12 cellular contexts compared by ENCODE assay signal in the genomic region with DNA sequence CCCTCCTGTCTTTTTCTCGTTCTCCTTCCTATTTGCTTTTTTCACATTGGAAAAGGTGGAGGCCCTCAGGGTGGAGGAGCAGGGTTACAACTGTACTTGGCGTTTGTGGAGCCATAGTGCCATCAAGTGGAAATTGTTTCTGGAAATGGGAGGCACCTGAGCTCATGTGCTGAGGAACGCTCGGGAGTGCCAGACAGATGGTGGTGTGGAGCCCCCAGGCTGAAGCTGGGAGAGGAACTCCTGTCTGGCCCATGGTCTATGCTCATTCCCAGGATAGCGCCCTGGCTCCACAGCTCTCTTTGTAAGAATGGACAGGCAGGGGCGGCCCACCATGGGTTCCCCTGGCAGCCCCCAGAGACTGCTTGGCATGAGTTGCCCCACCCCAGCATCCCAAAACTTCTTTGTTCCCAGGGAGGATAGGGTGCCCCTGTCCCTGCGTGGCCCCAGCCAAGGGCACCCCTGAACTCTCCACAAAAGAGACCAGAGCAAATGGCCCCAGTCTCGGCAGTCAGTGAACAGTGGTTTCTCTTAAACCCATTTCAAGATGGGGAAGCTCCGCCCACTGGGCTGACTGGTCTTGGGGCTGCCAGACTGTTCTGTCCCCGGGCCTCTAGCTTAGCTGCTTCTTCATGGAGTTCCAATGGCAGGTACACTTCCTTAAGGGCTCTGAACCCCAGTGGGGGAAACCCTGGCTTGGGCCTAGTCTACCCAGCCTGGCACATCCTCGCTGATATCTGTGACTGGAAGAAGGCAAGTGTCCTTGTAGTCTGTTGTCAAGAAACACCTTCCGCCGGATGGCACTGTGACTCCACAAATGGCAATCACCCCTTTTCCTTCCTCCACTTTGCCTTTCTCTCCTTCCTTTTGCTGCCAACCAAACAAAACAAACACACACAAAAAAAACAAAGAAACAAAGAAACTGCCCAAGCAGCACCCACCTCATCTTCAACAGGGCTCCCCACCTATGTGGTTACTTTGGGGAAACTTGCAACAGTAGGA.
DNase-seq lines count a peak whose midpoint lies in the region; ATAC-seq and TF ChIP-seq lines count a peak whose summit lies in the region.
"Had no signal": no experiment of that assay in that cellular context is flagged by ENCODE, and none has a peak within 500 bp of the region (broad histone marks: within the 10 kb centered on the region; RNA-seq: fewer than 3 reads in every experiment).

No MANE protein-coding gene starts in this region.

- H3K36me3 ChIP-seq in mammary epithelial cell (ENCODE audit: insufficient read depth, low read length): no peaks in the 10 kb centered on the region

- H3K9ac ChIP-seq in mammary epithelial cell (ENCODE audit: insufficient read depth, low read length): no peak overlapping the region

- peaks cover 55% of the 10 kb centered on the region for H3K27me3 Mint-ChIP-seq in MCF 10A (ENCODE audit: insufficient read depth, unreplicated experiment)
- no peaks in the 10 kb centered on the region for H3K27me3 Mint-ChIP-seq in activated CD8-positive, alpha-beta T cell treated with anti-CD3 and anti-CD28 coated beads, Interleukin-2, amount 10 ng/mL, durations not matched to agents 7 days and 5 days (ENCODE audit: low read depth)
- peaks cover 0 to 30% (median 0%) of the 10 kb centered on the region in 3 donors for H3K27me3 Mint-ChIP-seq in CD14-positive monocyte (ENCODE audit: low read depth in 3 of 3)

- H3K9me3 Mint-ChIP-seq in MCF 10A (ENCODE audit: unreplicated experiment) (no peaks in the 10 kb centered on the region), CD14-positive monocyte (peaks cover 0 to 6% (median 0%) of the 10 kb centered on the region in 7 donors)
- no peaks in the 10 kb centered on the region for H3K9me3 Mint-ChIP-seq in activated CD8-positive, alpha-beta T cell treated with anti-CD3 and anti-CD28 coated beads, Interleukin-2, amount 10 ng/mL, durations not matched to agents 7 days and 5 days (ENCODE audit: insufficient read depth)

- intact Hi-C loops in MCF 10A (cut with micrococcal nuclease): no loop called here
- intact Hi-C loops in mammary epithelial cell (cut with micrococcal nuclease): no loop called here
- intact Hi-C loops in CD14-positive monocyte (cut with micrococcal nuclease): no loop called here

- in situ Hi-C loops in mammary epithelial cell (cut with MboI; ENCODE audit: low sequenced_read_pairs in 2 of 2): no loop called here

- H3K27ac Mint-ChIP-seq in MCF 10A (ENCODE audit: low read depth, unreplicated experiment): no peak overlapping the region
- H3K27ac Mint-ChIP-seq in activated CD8-positive, alpha-beta T cell treated with anti-CD3 and anti-CD28 coated beads, Interleukin-2, amount 10 ng/mL, durations not matched to agents 7 days and 5 days: peak overlapping the region; percentile 63
- H3K27ac Mint-ChIP-seq in CD14-positive monocyte: peak overlapping the region in 3 of 7 donors; percentile 26 to 60 (median 31)

- WGBS in mammary epithelial cell (ENCODE audit: low coverage, missing lambda C conversion rate): 59% methylated on average over 8 of the region's 13 CpGs

- DNase-seq in MCF 10A (ENCODE audit: unreplicated experiment) (peak; percentile 49), mammary epithelial cell (no peak), islet precursor cell (peak; percentile 43), ureter (ENCODE audit: low spot score) (peak; percentile 67), cortex of kidney (lab: John Stamatoyannopoulos, UW) (no peak), CD14-positive monocyte (ENCODE audit: low spot score) (no peak), GM19238 (ENCODE audit: insufficient read length, low spot score) (no peak)
- DNase-seq in activated CD8-positive, alpha-beta T cell treated with anti-CD3 and anti-CD28 coated beads, Interleukin-2, amount 10 ng/mL, durations not matched to agents 7 days and 5 days: no peak
- DNase-seq: foreskin melanocyte; mucosa of descending colon; NCI-H524; stimulated activated CD4-positive, alpha-beta T cell treated with anti-CD3 and anti-CD28 coated beads, Interleukin-1b, Interleukin-23, amount 100 ng/mL, for 48 hours had no signal

- TF ChIP-seq CTCF in MCF 10A (IDR thresholded peaks at IDR 0.05; ENCODE audit: unreplicated experiment) (no peak), mammary epithelial cell (conservative IDR thresholded peaks at IDR 0.05 in 1 of 2, IDR thresholded peaks at IDR 0.05 in 1 of 2; ENCODE audit: extremely low read depth in 1 of 2, insufficient read depth in 1 of 2, low read depth in 1 of 2, low read length in 2 of 2) (peak in 1 of 2 donors; percentile 27), CD14-positive monocyte (IDR thresholded peaks at IDR 0.05) (no peak)

- H3K4me3 ChIP-seq in mammary epithelial cell (replicated peaks in 1 of 3; ENCODE audit: insufficient read depth in 1 of 3, low read depth in 2 of 3, low read length in 3 of 3): no peak overlapping the region
- H3K4me3 ChIP-seq: mucosa of descending colon had no signal

- H2AFZ ChIP-seq in mammary epithelial cell (ENCODE audit: low read depth, low read length): no peak overlapping the region

- H3K4me2 ChIP-seq in mammary epithelial cell (ENCODE audit: insufficient read depth, low read depth, low read length): no peak overlapping the region

- H3K27ac ChIP-seq in mammary epithelial cell (ENCODE audit: insufficient read depth, low read depth, low read length): no peak overlapping the region

- peaks cover 8% of the 10 kb centered on the region for H3K4me1 ChIP-seq in mammary epithelial cell (ENCODE audit: insufficient read depth, low read length)

- no peaks in the 10 kb centered on the region for H3K79me2 ChIP-seq in mammary epithelial cell (ENCODE audit: insufficient read depth, low read length)

- no TSS peak for BruUV-seq in MCF 10A (replicated peaks; lab: Mats Ljungman, UMichigan)
- BruUV-seq in mammary epithelial cell (replicated peaks; lab: Mats Ljungman, UMichigan): no TSS peak

- dilution Hi-C loops in mammary epithelial cell (cut with HindIII; ENCODE audit: low sequenced_read_pairs): no loop called here

- no peaks in the 10 kb centered on the region for H3K9me3 ChIP-seq in mammary epithelial cell (replicated peaks; ENCODE audit: insufficient read depth, low read length)
- H3K9me3 ChIP-seq: mucosa of descending colon had no signal

- CTCF ChIA-PET in MCF 10A (lab: Yijun Ruan, JAX) (interaction anchor here (0.8 to 1.1 kb wide), 2 partner anchors 16 to 179 kb away, joined by 3 to 5 read pairs; no protein-coding TSS in a partner anchor), mammary epithelial cell (lab: Charles Lee; ENCODE audit: low non-redundant PET) (no interaction called here)
- CTCF ChIA-PET in activated CD8-positive, alpha-beta T cell treated with anti-CD3 and anti-CD28 coated beads, Interleukin-2, amount 10 ng/mL, durations not matched to agents 7 days and 5 days (lab: Charles Lee): no interaction called here

- ATAC-seq in activated CD8-positive, alpha-beta T cell treated with anti-CD3 and anti-CD28 coated beads, Interleukin-2, amount 10 ng/mL, durations not matched to agents 7 days and 5 days: no peak
- ATAC-seq: mucosa of descending colon had no signal

- H3K4me3 Mint-ChIP-seq in MCF 10A (ENCODE audit: unreplicated experiment) (no peak overlapping the region), CD14-positive monocyte (no peak overlapping the region)
- H3K4me3 Mint-ChIP-seq in activated CD8-positive, alpha-beta T cell treated with anti-CD3 and anti-CD28 coated beads, Interleukin-2, amount 10 ng/mL, durations not matched to agents 7 days and 5 days: no peak overlapping the region

- no peaks in the 10 kb centered on the region for H3K27me3 ChIP-seq in mammary epithelial cell (ENCODE audit: insufficient read depth, low read length)

- no peaks in the 10 kb centered on the region for H4K20me1 ChIP-seq in mammary epithelial cell (ENCODE audit: insufficient read depth, low read length)

- POLR2A ChIA-PET in MCF 10A (lab: Yijun Ruan, JAX): interaction anchor here (0.5 kb wide), 1 partner anchor 236 kb away, joined by 3 read pairs; no protein-coding TSS in a partner anchor
- POLR2A ChIA-PET in activated CD8-positive, alpha-beta T cell treated with anti-CD3 and anti-CD28 coated beads, Interleukin-2, amount 10 ng/mL, durations not matched to agents 7 days and 5 days (lab: Charles Lee): no interaction called here

- H3K36me3 Mint-ChIP-seq in MCF 10A (ENCODE audit: insufficient read depth, unreplicated experiment) (peaks cover 14% of the 10 kb centered on the region), CD14-positive monocyte (peaks cover 6% of the 10 kb centered on the region in 2 donors)
- peaks cover 11% of the 10 kb centered on the region for H3K36me3 Mint-ChIP-seq in activated CD8-positive, alpha-beta T cell treated with anti-CD3 and anti-CD28 coated beads, Interleukin-2, amount 10 ng/mL, durations not matched to agents 7 days and 5 days (ENCODE audit: low read depth)

- H3K4me1 Mint-ChIP-seq in MCF 10A (ENCODE audit: insufficient read depth, unreplicated experiment) (peaks cover 28% of the 10 kb centered on the region), CD14-positive monocyte (peaks cover 49% of the 10 kb centered on the region)
- peaks cover 49% of the 10 kb centered on the region for H3K4me1 Mint-ChIP-seq in activated CD8-positive, alpha-beta T cell treated with anti-CD3 and anti-CD28 coated beads, Interleukin-2, amount 10 ng/mL, durations not matched to agents 7 days and 5 days (ENCODE audit: low read depth)

Comparison
In these comparisons a context has a peak if more than half of its experiments do, and no peak if none do; other contexts are left out.
1. DNase-seq: peak in MCF 10A (single experiment), islet precursor cell (single experiment) and ureter (single experiment); none in mammary epithelial cell (single experiment), activated CD8-positive, alpha-beta T cell treated with anti-CD3 and anti-CD28 coated beads, Interleukin-2, amount 10 ng/mL, durations not matched to agents 7 days and 5 days (single experiment), cortex of kidney (single experiment), CD14-positive monocyte (single experiment) and GM19238 (single experiment).